17 cellular contexts compared by ENCODE assay signal in genomic region chr10:58747687-58748086, GRCh38.
DNase-seq lines count a peak whose midpoint lies in the region; ATAC-seq, FAIRE-seq and TF ChIP-seq lines count a peak whose summit lies in the region.
"Had no signal": no experiment of that assay in that cellular context is flagged by ENCODE, and none has a peak within 500 bp of the region (broad histone marks: within the 10 kb centered on the region; RNA-seq: fewer than 3 reads in every experiment).

No MANE protein-coding gene starts in this region.

- no peak for DNase-seq in HepG2 (ENCODE audit: low spot score)
- peak; percentile 61 for DNase-seq in left lobe of liver (ENCODE audit: low spot score)
- DNase-seq in neural progenitor cell (ENCODE audit: low spot score): no peak
- no peak for DNase-seq in cerebellum (ENCODE audit: low spot score)
- no peak for DNase-seq in trophoblast cell
- no peak for DNase-seq in left ventricle myocardium inferior
- DNase-seq: 8988T; Calu3; CD8-positive, alpha-beta T cell; DMS79 treated with DMSO at 0.1 percent for 48 hours; GF-D8; GOT3; H9 had no signal

- no peak overlapping the region for H3K14ac ChIP-seq in trophoblast cell (ENCODE audit: low read length)

- no peak for FAIRE-seq in HepG2 (lab: Jason Lieb, UNC)

- POLR2A ChIA-PET in HepG2 (lab: Yijun Ruan, JAX): no interaction called here

- TF ChIP-seq EP300 in HepG2 (IDR thresholded peaks at IDR 0.05; ENCODE audit: low read depth in 2 of 2, low read length in 2 of 2): no peak
- TF ChIP-seq EP300 in HepG2 (CRISPR knock-in tag; IDR thresholded peaks at IDR 0.05; ENCODE audit: borderline replicate concordance): no peak

- H3K4me3 Mint-ChIP-seq in neural progenitor cell: no peak overlapping the region
- H3K4me3 Mint-ChIP-seq: B cell; CD8-positive, alpha-beta T cell; H9 had no signal

- H2AK5ac ChIP-seq in trophoblast cell (ENCODE audit: low read length): no peak overlapping the region

- TF ChIP-seq CTCF in liver (IDR thresholded peaks at IDR 0.05; ENCODE audit: low read depth, low read length, missing input control) (no peak), HepG2 (CRISPR knock-in tag; IDR thresholded peaks at IDR 0.05) (no peak), VCaP (conservative IDR thresholded peaks at IDR 0.05) (no peak), neural progenitor cell (IDR thresholded peaks at IDR 0.05) (no peak), left ventricle myocardium inferior (IDR thresholded peaks at IDR 0.05; ENCODE audit: borderline replicate concordance) (no peak)

- no peak overlapping the region for H3K4ac ChIP-seq in trophoblast cell (ENCODE audit: low read depth, low read length)

- H3K9me3 ChIP-seq in liver (ENCODE audit: control insufficient read depth in 4 of 4, low read length in 3 of 4): no peaks in the 10 kb centered on the region
- H3K9me3 ChIP-seq in HepG2 (ENCODE audit: low read length): no peaks in the 10 kb centered on the region
- H3K9me3 ChIP-seq in neural progenitor cell (ENCODE audit: low read depth): no peaks in the 10 kb centered on the region
- no peaks in the 10 kb centered on the region for H3K9me3 ChIP-seq in trophoblast cell (ENCODE audit: insufficient read depth, low read depth, low read length)
- H3K9me3 ChIP-seq in left ventricle myocardium inferior (replicated peaks): no peaks in the 10 kb centered on the region
- H3K9me3 ChIP-seq: BLaER1 treated with 17β-estradiol and CSF1 and Interleukin-3, amounts not matched to agents 10 nM and 100 nM had no signal

- H2BK120ac ChIP-seq in trophoblast cell (ENCODE audit: insufficient read depth, low read length, poor library complexity): no peak overlapping the region

- CTCF ChIA-PET in HepG2 (lab: Yijun Ruan, JAX; ENCODE audit: low intra/inter-chr PET ratio, low total read pairs): no interaction called here

- H3K4me1 ChIP-seq in liver (ENCODE audit: control insufficient read depth in 4 of 4, insufficient read depth in 4 of 4, low read length in 3 of 4): peaks cover 6 to 18% (median 12%) of the 10 kb centered on the region in 4 donors
- H3K4me1 ChIP-seq in HepG2 (ENCODE audit: insufficient read depth, low read length): peaks cover 3% of the 10 kb centered on the region; the same call in 1 of the 2 replicates
- peaks cover 7% of the 10 kb centered on the region for H3K4me1 ChIP-seq in neural progenitor cell
- H3K4me1 ChIP-seq in trophoblast cell (ENCODE audit: control insufficient read depth in 1 of 2, insufficient read depth in 2 of 2, low read length in 2 of 2): no peaks in the 10 kb centered on the region
- H3K4me1 ChIP-seq in left ventricle myocardium inferior: peaks cover 5% of the 10 kb centered on the region
- H3K4me1 ChIP-seq: BLaER1 treated with 17β-estradiol and CSF1 and Interleukin-3, amounts not matched to agents 10 nM and 100 nM had no signal

- 25% methylated on average over 2 of the region's 2 CpGs for WGBS in liver
- WGBS in HepG2 (ENCODE audit: low lambda C conversion rate): 77% methylated on average over 2 of the region's 2 CpGs
- no CpG with 5 or more reads among the region's 2 CpGs for WGBS in trophoblast cell (ENCODE audit: extremely low coverage, insufficient coverage, insufficient read length)

- intact Hi-C loops in HepG2 (cut with micrococcal nuclease; ENCODE audit: unreplicated experiment): no loop called here
- intact Hi-C loops in left ventricle myocardium inferior (cut with micrococcal nuclease): no loop called here

- peaks cover 3% of the 10 kb centered on the region for H3K27me3 Mint-ChIP-seq in neural progenitor cell (ENCODE audit: insufficient read depth, low read depth)
- H3K27me3 Mint-ChIP-seq: B cell had no signal

- peaks cover 33% of the 10 kb centered on the region for H3K4me1 Mint-ChIP-seq in neural progenitor cell
- H3K4me1 Mint-ChIP-seq: B cell had no signal

- H3K18ac ChIP-seq in trophoblast cell (ENCODE audit: low read length): no peak overlapping the region

- H3K23ac ChIP-seq in trophoblast cell (ENCODE audit: low read length): no peak overlapping the region

- ATAC-seq in HepG2 (no peak), left lobe of liver (peak; percentile 76)
- ATAC-seq: CD8-positive, alpha-beta T cell had no signal

- H3K36me3 ChIP-seq in liver (ENCODE audit: control insufficient read depth in 4 of 4, insufficient read depth in 3 of 4, low read depth in 1 of 4, low read length in 3 of 4): no peaks in the 10 kb centered on the region
- no peaks in the 10 kb centered on the region for H3K36me3 ChIP-seq in HepG2 (replicated peaks in 1 of 2; ENCODE audit: control insufficient read depth in 1 of 2, insufficient read depth in 2 of 2, low read length in 2 of 2)
- H3K36me3 ChIP-seq in neural progenitor cell: no peaks in the 10 kb centered on the region
- no peaks in the 10 kb centered on the region for H3K36me3 ChIP-seq in trophoblast cell (ENCODE audit: control insufficient read depth in 1 of 2, insufficient read depth in 2 of 2, low read length in 2 of 2)
- H3K36me3 ChIP-seq in left ventricle myocardium inferior: no peaks in the 10 kb centered on the region
- H3K36me3 ChIP-seq: BLaER1 treated with 17β-estradiol and CSF1 and Interleukin-3, amounts not matched to agents 10 nM and 100 nM had no signal

- no peak overlapping the region for H2BK5ac ChIP-seq in trophoblast cell (ENCODE audit: low read depth, low read length, poor library complexity)

- no peaks in the 10 kb centered on the region for H3K79me2 ChIP-seq in HepG2 (ENCODE audit: insufficient read depth, low read length)
- H3K79me2 ChIP-seq in neural progenitor cell (ENCODE audit: low read depth): no peaks in the 10 kb centered on the region
- H3K79me2 ChIP-seq in trophoblast cell (ENCODE audit: control insufficient read depth, insufficient read depth, low read length, poor library complexity): no peaks in the 10 kb centered on the region

- H3K9me3 Mint-ChIP-seq in neural progenitor cell: peaks cover 7% of the 10 kb centered on the region
- H3K9me3 Mint-ChIP-seq: CD8-positive, alpha-beta T cell; H9 had no signal

- H3K79me1 ChIP-seq in trophoblast cell (ENCODE audit: low read length): no peaks in the 10 kb centered on the region

- H3K9ac ChIP-seq in liver (ENCODE audit: low read depth in 1 of 2, low read length in 2 of 2) (no peak overlapping the region), HepG2 (ENCODE audit: insufficient read depth, low read depth, low read length) (no peak overlapping the region), neural progenitor cell (no peak overlapping the region), trophoblast cell (ENCODE audit: low read length) (no peak overlapping the region)
- H3K9ac ChIP-seq: BLaER1 treated with 17β-estradiol and CSF1 and Interleukin-3, amounts not matched to agents 10 nM and 100 nM had no signal

- H3K4me2 ChIP-seq in HepG2 (ENCODE audit: low read depth, low read length) (no peak overlapping the region), neural progenitor cell (no peak overlapping the region), trophoblast cell (ENCODE audit: low read length) (no peak overlapping the region)
- H3K4me2 ChIP-seq: BLaER1 treated with 17β-estradiol and CSF1 and Interleukin-3, amounts not matched to agents 10 nM and 100 nM had no signal

- no peaks in the 10 kb centered on the region for H4K20me1 ChIP-seq in HepG2 (ENCODE audit: insufficient read depth, low read length)
- no peaks in the 10 kb centered on the region for H4K20me1 ChIP-seq in neural progenitor cell (ENCODE audit: low read depth)
- H4K20me1 ChIP-seq: BLaER1 treated with 17β-estradiol and CSF1 and Interleukin-3, amounts not matched to agents 10 nM and 100 nM had no signal

- TF ChIP-seq RAD21 in liver (IDR thresholded peaks at IDR 0.05) (peak in 1 of 2 donors; percentile 8), HepG2 (CRISPR knock-in tag; IDR thresholded peaks at IDR 0.05) (no peak)

- H4K12ac ChIP-seq in trophoblast cell (ENCODE audit: low read depth, low read length): no peak overlapping the region

- TF ChIP-seq POLR2A in HepG2 (IDR thresholded peaks at IDR 0.05; ENCODE audit: insufficient read depth in 1 of 2, low read depth in 2 of 2, low read length in 2 of 2): no peak

- BruUV-seq in HepG2 (replicated peaks; lab: Mats Ljungman, UMichigan): no TSS peak

- in situ Hi-C loops in HepG2 (cut with HindIII; ENCODE audit: extremely low pct_ligation_motif_present, low pct_unique_long_range_greater_than_20kb): no loop called here

- H3K27ac Mint-ChIP-seq in neural progenitor cell: no peak overlapping the region
- H3K27ac Mint-ChIP-seq: B cell; CD8-positive, alpha-beta T cell; H9 had no signal

- H3K27me3 ChIP-seq in liver (ENCODE audit: control insufficient read depth in 4 of 4, insufficient read depth in 4 of 4, low read length in 3 of 4) (no peaks in the 10 kb centered on the region), HepG2 (ENCODE audit: control insufficient read depth in 1 of 2, insufficient read depth in 2 of 2, low read length in 2 of 2) (no peaks in the 10 kb centered on the region), neural progenitor cell (no peaks in the 10 kb centered on the region), trophoblast cell (ENCODE audit: insufficient read depth, low read length) (no peaks in the 10 kb centered on the region), left ventricle myocardium inferior (ENCODE audit: low read depth) (no peaks in the 10 kb centered on the region)
- H3K27me3 ChIP-seq: BLaER1 treated with 17β-estradiol and CSF1 and Interleukin-3, amounts not matched to agents 10 nM and 100 nM had no signal

- no peak overlapping the region for H2BK12ac ChIP-seq in trophoblast cell (ENCODE audit: low read length)

- H3K27ac ChIP-seq in liver (ENCODE audit: low read depth in 1 of 2, low read length in 2 of 2): no peak overlapping the region
- H3K27ac ChIP-seq in HepG2 (ENCODE audit: extremely low read length, insufficient read depth, low read length): no peak overlapping the region
- H3K27ac ChIP-seq in VCaP: peak overlapping the region; percentile 40; the same call in 1 of the 2 replicates
- H3K27ac ChIP-seq in neural progenitor cell: no peak overlapping the region
- no peak overlapping the region for H3K27ac ChIP-seq in trophoblast cell (ENCODE audit: low read depth, low read length)
- H3K27ac ChIP-seq in left ventricle myocardium inferior (replicated peaks): no peak overlapping the region
- H3K27ac ChIP-seq: BLaER1 treated with 17β-estradiol and CSF1 and Interleukin-3, amounts not matched to agents 10 nM and 100 nM had no signal

- no peaks in the 10 kb centered on the region for H3F3A ChIP-seq in neural progenitor cell (ENCODE audit: low read depth)

- no peak overlapping the region for H3K4me3 ChIP-seq in liver (ENCODE audit: low read depth in 1 of 3, low read length in 3 of 3)
- H3K4me3 ChIP-seq in HepG2 (replicated peaks in 1 of 3; ENCODE audit: insufficient read depth in 1 of 3, low read depth in 2 of 3, low read length in 3 of 3): no peak overlapping the region
- no peak overlapping the region for H3K4me3 ChIP-seq in neural progenitor cell
- H3K4me3 ChIP-seq in trophoblast cell (ENCODE audit: low read depth, low read length): no peak overlapping the region
- no peak overlapping the region for H3K4me3 ChIP-seq in left ventricle myocardium inferior
- H3K4me3 ChIP-seq: BLaER1 treated with 17β-estradiol and CSF1 and Interleukin-3, amounts not matched to agents 10 nM and 100 nM had no signal

- H3K36me3 Mint-ChIP-seq in neural progenitor cell: no peaks in the 10 kb centered on the region
- H3K36me3 Mint-ChIP-seq: CD8-positive, alpha-beta T cell had no signal

- no peak overlapping the region for H2AFZ ChIP-seq in HepG2 (ENCODE audit: low read length)
- H2AFZ ChIP-seq in neural progenitor cell (replicated peaks): no peak overlapping the region
- no peak overlapping the region for H2AFZ ChIP-seq in trophoblast cell (ENCODE audit: insufficient read depth, low read length, poor library complexity)

- no peak overlapping the region for H4K91ac ChIP-seq in trophoblast cell (ENCODE audit: low read depth, low read length)

- no peak overlapping the region for H4K8ac ChIP-seq in trophoblast cell (ENCODE audit: low read depth, low read length)
